ENCODE assay signal across 8 cellular contexts in the genomic region with DNA sequence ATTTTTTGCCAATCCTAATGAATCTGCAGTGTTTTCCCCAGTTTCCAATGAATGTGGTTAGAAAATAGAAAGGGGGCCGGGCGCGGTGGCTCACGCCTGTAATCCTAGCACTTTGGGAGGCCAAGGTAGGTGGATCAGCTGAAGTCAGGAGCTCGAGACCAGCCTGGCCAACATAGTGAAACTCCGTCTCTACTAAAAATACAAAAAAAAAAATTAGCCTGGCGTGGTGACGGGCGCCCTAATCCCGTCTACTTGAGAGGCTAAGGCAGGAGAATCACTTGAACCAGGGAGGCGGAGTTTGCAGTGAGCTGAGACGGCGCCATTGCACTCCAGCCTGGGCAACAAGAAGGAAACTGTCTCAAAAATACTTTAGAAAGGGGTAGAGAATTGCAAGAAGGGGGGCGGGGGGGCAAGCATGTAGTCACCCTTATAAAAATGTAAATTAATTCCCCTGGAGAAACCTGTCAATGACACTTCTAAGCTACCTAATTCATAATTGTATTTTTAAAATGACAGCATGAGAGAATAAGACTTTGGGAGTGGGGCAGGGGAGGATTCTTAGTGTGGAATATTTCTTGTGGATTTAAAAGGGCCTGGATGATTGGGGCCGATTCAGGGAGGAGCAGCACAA. TPM values are rescaled to one million over a fixed set of nuclear protein-coding genes. Genes with fewer than 3 reads are reported as not detected.
DNase-seq lines count a peak whose midpoint lies in the region; ATAC-seq, FAIRE-seq and TF ChIP-seq lines count a peak whose summit lies in the region.

No MANE protein-coding gene starts in this region.

- DNase-seq in left ventricle myocardium inferior (no peak), Right ventricle myocardium inferior (ENCODE audit: missing footprints) (no peak), astrocyte (ENCODE audit: low read depth) (no peak), lower lobe of right lung (peak; percentile 55), upper lobe of right lung (no peak), A172 (ENCODE audit: low spot score) (no peak)

- H3K9me3 ChIP-seq in left ventricle myocardium inferior (replicated peaks) = no peaks in the 10 kb centered on the region
- H3K9me3 ChIP-seq in astrocyte (ENCODE audit: insufficient read depth, low read depth, low read length) = no peaks in the 10 kb centered on the region
- H3K9me3 ChIP-seq in lower lobe of right lung = no peaks in the 10 kb centered on the region
- H3K9me3 ChIP-seq in upper lobe of right lung = no peaks in the 10 kb centered on the region

- H3K4me3 ChIP-seq in left ventricle myocardium inferior = peak overlapping the region; percentile 99
- peak overlapping the region; percentile 95 for H3K4me3 ChIP-seq in astrocyte (ENCODE audit: insufficient read depth, low read depth, low read length)
- peak overlapping the region; percentile 85 for H3K4me3 ChIP-seq in lower lobe of right lung
- H3K4me3 ChIP-seq in upper lobe of right lung = peak overlapping the region; percentile 96

- intact Hi-C loops in left ventricle myocardium inferior (cut with micrococcal nuclease) = loop anchor here (10.0 kb wide), 1 partner anchor 135 kb away; the partner anchor contains the start of gene DNAAF2
- intact Hi-C loops in Right ventricle myocardium inferior (cut with DNase I) = loop anchor here (2.0 kb wide), 2 partner anchors 77 to 135 kb away; partner anchors contain the start of genes DNAAF2 and KLHDC1
- intact Hi-C loops in lower lobe of right lung (cut with DNase I) = loop anchor here (5.0 kb wide), 1 partner anchor 137 kb away; no protein-coding TSS in a partner anchor
- intact Hi-C loops in upper lobe of right lung (cut with DNase I) = no loop called here

- H4K20me1 ChIP-seq in astrocyte (ENCODE audit: insufficient read depth, low read length) = peaks cover 22% of the 10 kb centered on the region

- H3K9ac ChIP-seq in astrocyte (ENCODE audit: low read length) = peak overlapping the region; percentile 100

- H3K36me3 ChIP-seq in left ventricle myocardium inferior (peaks cover 28% of the 10 kb centered on the region), astrocyte (ENCODE audit: insufficient read depth, low read length) (peaks cover 4% of the 10 kb centered on the region), lower lobe of right lung (peaks cover 29% of the 10 kb centered on the region), upper lobe of right lung (peaks cover 31% of the 10 kb centered on the region)

- H3K4me1 Mint-ChIP-seq in astrocyte (ENCODE audit: low read depth, unreplicated experiment) = peaks cover 14% of the 10 kb centered on the region

- H3K4me1 ChIP-seq in left ventricle myocardium inferior (peaks cover 47% of the 10 kb centered on the region), astrocyte (ENCODE audit: insufficient read depth, low read length) (peaks cover 29% of the 10 kb centered on the region), lower lobe of right lung (peaks cover 32% of the 10 kb centered on the region), upper lobe of right lung (peaks cover 22% of the 10 kb centered on the region)

- peak overlapping the region; percentile 96 for H3K4me2 ChIP-seq in astrocyte (ENCODE audit: low read length)

- H3K9me3 Mint-ChIP-seq in astrocyte (ENCODE audit: unreplicated experiment) = no peaks in the 10 kb centered on the region

- H3K27me3 Mint-ChIP-seq in astrocyte (ENCODE audit: low read depth, unreplicated experiment) = no peaks in the 10 kb centered on the region

- H2AFZ ChIP-seq in astrocyte (ENCODE audit: low read depth, low read length) = no peak overlapping the region

- peak overlapping the region; percentile 98 for H3K4me3 Mint-ChIP-seq in astrocyte (ENCODE audit: unreplicated experiment)

- peaks cover 37% of the 10 kb centered on the region for H3K79me2 ChIP-seq in astrocyte (ENCODE audit: insufficient read depth, low read length)

- H3K36me3 Mint-ChIP-seq in astrocyte (ENCODE audit: low read depth, unreplicated experiment) = no peaks in the 10 kb centered on the region

- FAIRE-seq in astrocyte (lab: Jason Lieb, UNC) = no peak

- H3K27ac ChIP-seq in left ventricle myocardium inferior (replicated peaks) (peak overlapping the region; percentile 100), astrocyte (ENCODE audit: low read depth, low read length) (peak overlapping the region; percentile 96), lower lobe of right lung (peak overlapping the region; percentile 97), upper lobe of right lung (peak overlapping the region; percentile 98)

- H3K27ac Mint-ChIP-seq in astrocyte (ENCODE audit: unreplicated experiment) = peak overlapping the region; percentile 99

- no peak for ATAC-seq in Right ventricle myocardium inferior
- ATAC-seq in lower lobe of right lung = peak in 1 of 2 donors; percentile 13
- no peak for ATAC-seq in upper lobe of right lung
- no peak for ATAC-seq in HG03045 (IDR thresholded peaks at IDR 0.05; ENCODE audit: unreplicated experiment)
- ATAC-seq in GM21717 (IDR thresholded peaks at IDR 0.05; ENCODE audit: unreplicated experiment) = no peak

- H3K27me3 ChIP-seq in left ventricle myocardium inferior (ENCODE audit: low read depth) (no peaks in the 10 kb centered on the region), astrocyte (ENCODE audit: insufficient read depth, low read length) (no peaks in the 10 kb centered on the region), lower lobe of right lung (ENCODE audit: low read depth) (no peaks in the 10 kb centered on the region), upper lobe of right lung (no peaks in the 10 kb centered on the region)

- TF ChIP-seq CTCF in left ventricle myocardium inferior (IDR thresholded peaks at IDR 0.05; ENCODE audit: borderline replicate concordance) (no peak), astrocyte (IDR thresholded peaks at IDR 0.05; ENCODE audit: insufficient read depth, low read depth, low read length) (no peak), lower lobe of right lung (IDR thresholded peaks at IDR 0.05) (no peak), upper lobe of right lung (IDR thresholded peaks at IDR 0.05) (no peak)

RNA-seq across cellular contexts. Expression of gene KLHDC2, which starts 1.7 kb away (rescaled TPM):
- total RNA-seq in left ventricle myocardium inferior (85.3 TPM), Right ventricle myocardium inferior (84.4 TPM), astrocyte (32.1 and 36.7 TPM in 2 replicates), lower lobe of right lung (42.4 TPM), upper lobe of right lung (45.8 TPM)
- total RNA-seq in A172 (2014; rRNA removed; shearing (Covaris generic)) = 37.1 and 42.2 TPM in 2 replicates
